Comparison of ENCODE assay signal across 14 cellular contexts in the genomic region with DNA sequence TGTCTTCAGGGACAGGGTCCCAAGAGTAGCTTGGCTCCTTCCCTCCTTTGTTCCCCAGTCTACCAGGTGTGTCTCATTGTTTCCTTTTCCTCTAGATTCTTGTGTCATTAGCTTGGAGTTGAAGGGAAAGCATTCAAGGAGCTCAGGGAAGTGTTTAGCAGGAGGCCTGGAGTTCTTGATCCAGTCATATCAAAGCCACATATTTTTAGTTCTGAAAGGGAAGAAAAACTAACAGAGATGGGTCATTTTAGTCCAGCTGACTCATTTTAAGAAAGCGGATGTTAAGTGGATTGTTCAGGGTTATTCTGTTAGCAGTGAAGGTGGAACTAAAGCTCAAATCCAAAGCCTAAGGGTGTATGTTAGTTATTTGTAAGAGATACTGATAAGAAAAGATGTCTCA. TPM values are rescaled to one million over a fixed set of nuclear protein-coding genes. Genes with fewer than 3 reads are reported as not detected.
DNase-seq lines count a peak whose midpoint lies in the region; ATAC-seq and TF ChIP-seq lines count a peak whose summit lies in the region.
"Had no signal": no experiment of that assay in that cellular context is flagged by ENCODE, and none has a peak within 500 bp of the region (broad histone marks: within the 10 kb centered on the region; RNA-seq: fewer than 3 reads in every experiment).

No MANE protein-coding gene starts in this region.

- H3K27ac ChIP-seq in cardiac muscle cell (no peak overlapping the region), coronary artery (peak overlapping the region; percentile 62 to 75), mesendoderm (ENCODE audit: low read depth, low read length) (no peak overlapping the region), upper lobe of left lung (peak overlapping the region in 3 of 4 donors; percentile 25 to 68 (median 63))

- H3K9me3 ChIP-seq in cardiac muscle cell (ENCODE audit: low read depth) (no peaks in the 10 kb centered on the region), upper lobe of left lung (no peaks in the 10 kb centered on the region)

- WGBS in mesendoderm (ENCODE audit: extremely low coverage, insufficient coverage, low lambda C conversion rate): no CpG with 5 or more reads among the region's 1 CpG
- 63 to 88% methylated on average over 1 of the region's 1 CpG for WGBS in upper lobe of left lung, 2 donors

- H2BK120ac ChIP-seq in mesendoderm (ENCODE audit: low read depth, low read length): no peak overlapping the region

- DNase-seq in cardiac muscle cell (ENCODE audit: low read depth in 1 of 2, low spot score in 1 of 2) (no peak), cardiac septum (ENCODE audit: low spot score) (no peak), coronary artery (ENCODE audit: low spot score) (no peak), mesendoderm (no peak), upper lobe of left lung (no peak), NCI-H187 treated with DMSO at 0.1 percent for 48 hours (lab: John Stamatoyannopoulos, UW) (no peak), activated gamma-delta T cell treated with Interleukin-2 at 50 U/mL for 16 hours (no peak)
- no peak for DNase-seq in stimulated activated naive CD8-positive, alpha-beta T cell treated with anti-CD3 and anti-CD28 coated beads, Interleukin-15, Interleukin-2, amounts not matched to agents 100 U/mL and 50 U/mL, for 24 hours
- DNase-seq: activated T-cell treated with anti-CD3 and anti-CD28 coated beads, Interleukin-2, amount 50 U/mL, for 72 hours; cortex of kidney; immature natural killer cell; NCI-H1417 treated with DMSO at 0.1 percent for 48 hours; T1000 had no signal

- H3K9ac ChIP-seq in mesendoderm (ENCODE audit: low read length): peak overlapping the region; percentile 69

- no peak overlapping the region for H4K5ac ChIP-seq in mesendoderm (ENCODE audit: low read length)

- no peak for TF ChIP-seq EP300 in upper lobe of left lung (IDR thresholded peaks at IDR 0.05)

- ATAC-seq in upper lobe of left lung (ENCODE audit: low FRiP score in 2 of 2): no peak
- ATAC-seq in stimulated activated naive CD8-positive, alpha-beta T cell treated with anti-CD3 and anti-CD28 coated beads, Interleukin-15, Interleukin-2, amounts not matched to agents 100 U/mL and 50 U/mL, for 24 hours: no peak
- ATAC-seq: activated T-cell treated with anti-CD3 and anti-CD28 coated beads, Interleukin-2, amount 50 U/mL, for 72 hours had no signal

- H4K8ac ChIP-seq in mesendoderm (ENCODE audit: low read depth, low read length): no peak overlapping the region

- no peak overlapping the region for H3K4ac ChIP-seq in mesendoderm (ENCODE audit: low read depth, low read length)

- H3K23ac ChIP-seq in mesendoderm (ENCODE audit: low read length): no peak overlapping the region

- H3K79me2 ChIP-seq in mesendoderm (ENCODE audit: control insufficient read depth, insufficient read depth, low read length): peaks cover 3% of the 10 kb centered on the region

- TF ChIP-seq CTCF in cardiac muscle cell (IDR thresholded peaks at IDR 0.05; ENCODE audit: low read depth, low read length) (no peak), coronary artery (IDR thresholded peaks at IDR 0.05) (no peak), upper lobe of left lung (IDR thresholded peaks at IDR 0.05) (no peak)

- peak overlapping the region; percentile 23 for H3K4me3 ChIP-seq in cardiac muscle cell
- peak overlapping the region; percentile 60 for H3K4me3 ChIP-seq in coronary artery
- H3K4me3 ChIP-seq in mesendoderm (ENCODE audit: low read length): no peak overlapping the region
- peak overlapping the region in 1 of 4 donors; percentile 7 for H3K4me3 ChIP-seq in upper lobe of left lung

- H3K4me2 ChIP-seq in mesendoderm (ENCODE audit: low read length): no peak overlapping the region

- no peaks in the 10 kb centered on the region for H3K27me3 ChIP-seq in cardiac muscle cell
- H3K27me3 ChIP-seq in mesendoderm (ENCODE audit: insufficient read depth, low read length, poor library complexity): no peaks in the 10 kb centered on the region
- no peaks in the 10 kb centered on the region for H3K27me3 ChIP-seq in upper lobe of left lung

- H3K36me3 ChIP-seq in cardiac muscle cell (no peaks in the 10 kb centered on the region), mesendoderm (ENCODE audit: control insufficient read depth, insufficient read depth, low read length) (no peaks in the 10 kb centered on the region), upper lobe of left lung (no peaks in the 10 kb centered on the region)

- H3K4me1 ChIP-seq in cardiac muscle cell (ENCODE audit: low read depth): peaks cover 12% of the 10 kb centered on the region
- peaks cover 3% of the 10 kb centered on the region for H3K4me1 ChIP-seq in mesendoderm (ENCODE audit: control insufficient read depth, low read depth, low read length)
- peaks cover 0 to 24% (median 10%) of the 10 kb centered on the region in 4 donors for H3K4me1 ChIP-seq in upper lobe of left lung

- peaks cover under 1% of the 10 kb centered on the region for H3K79me1 ChIP-seq in mesendoderm (ENCODE audit: low read length)

- no peak overlapping the region for H3K56ac ChIP-seq in mesendoderm (ENCODE audit: low read length)

- H2AK5ac ChIP-seq in mesendoderm (ENCODE audit: low read length): no peak overlapping the region

- H3K18ac ChIP-seq in mesendoderm (ENCODE audit: low read length): no peak overlapping the region

- no peak overlapping the region for H2BK15ac ChIP-seq in mesendoderm (replicated peaks; ENCODE audit: low read depth)

- H2BK5ac ChIP-seq in mesendoderm (ENCODE audit: low read length): no peak overlapping the region

- intact Hi-C loops in cardiac septum (cut with DNase I): no loop called here

- no peak for TF ChIP-seq POLR2A in upper lobe of left lung (IDR thresholded peaks at IDR 0.05)

RNA-seq across cellular contexts. Expression of gene C1orf54, which starts 0.7 kb away (rescaled TPM):
- 9.2 and 11.1 TPM in 2 replicates for total RNA-seq in cardiac muscle cell
- 35.6 and 37.2 TPM in 2 replicates for polyA plus RNA-seq in cardiac muscle cell
- 11.9 TPM for total RNA-seq in cardiac septum
- polyA plus RNA-seq in mesendoderm (2013, experiment 1 of 2): 13.3 TPM
- polyA plus RNA-seq in mesendoderm (2013, experiment 2 of 2): 12.9 TPM
- 10 to 100 TPM in 1 of 6 donors, 1 to 10 TPM in 3, not detected in 2; 3.3 to 13.8 (median 7.3) TPM for total RNA-seq in upper lobe of left lung

RNA-seq across cellular contexts. Expression of gene APH1A, which starts 4.5 kb away (rescaled TPM):
- total RNA-seq in cardiac muscle cell (74.1 and 78.6 TPM in 2 replicates), cardiac septum (57.3 TPM), upper lobe of left lung (100 to 1,000 TPM in 3 of 6 donors, 10 to 100 TPM in 3; 71.2 to 169 (median 101) TPM)
- 29.5 and 35.5 TPM in 2 replicates for polyA plus RNA-seq in cardiac muscle cell
- 55.8 TPM for polyA plus RNA-seq in mesendoderm (2013, experiment 1 of 2)
- 54.2 TPM for polyA plus RNA-seq in mesendoderm (2013, experiment 2 of 2)

RNA-seq across cellular contexts. Expression of gene CIART, which starts 9.0 kb away (rescaled TPM):
- total RNA-seq in cardiac muscle cell (15.4 and 17.7 TPM in 2 replicates), cardiac septum (10.0 TPM), upper lobe of left lung (10 to 100 TPM in 1 of 6 donors, 1 to 10 TPM in 5; 2.7 to 14.7 (median 7.5) TPM)
- 19.0 and 20.6 TPM in 2 replicates for polyA plus RNA-seq in cardiac muscle cell
- polyA plus RNA-seq in mesendoderm (2013, experiment 1 of 2): 2.5 TPM
- 2.0 TPM for polyA plus RNA-seq in mesendoderm (2013, experiment 2 of 2)
- polyA plus RNA-seq: immature natural killer cell had no signal

RNA-seq across cellular contexts. Expression of gene CA14, which starts 15.7 kb away (rescaled TPM):
- 34.8 and 46.1 TPM in 2 replicates for total RNA-seq in cardiac muscle cell
- polyA plus RNA-seq in cardiac muscle cell: 68.2 and 133 TPM in 2 replicates
- total RNA-seq in cardiac septum: 0.51 TPM
- polyA plus RNA-seq in mesendoderm (2013, experiment 1 of 2): 14.7 TPM
- polyA plus RNA-seq in mesendoderm (2013, experiment 2 of 2): 13.5 TPM
- total RNA-seq in upper lobe of left lung: 1 to 10 TPM in 1 of 6 donors, under 1 TPM in 3, not detected in 2; 0.61 to 1.0 (median 0.63) TPM
- total RNA-seq: activated T-cell treated with anti-CD3 and anti-CD28 coated beads, Interleukin-2, amount 50 U/mL, for 72 hours; pulmonary artery endothelial cell had no signal

RNA-seq across cellular contexts. Expression of gene MRPS21, which starts 20.4 kb away (rescaled TPM):
- total RNA-seq in cardiac muscle cell (85.8 and 89.9 TPM in 2 replicates), cardiac septum (67.8 TPM), upper lobe of left lung (10 to 100 TPM; 24.9 to 51.3 (median 38.3) TPM)
- polyA plus RNA-seq in cardiac muscle cell: 126 and 133 TPM in 2 replicates
- 133 TPM for polyA plus RNA-seq in mesendoderm (2013, experiment 1 of 2)
- 132 TPM for polyA plus RNA-seq in mesendoderm (2013, experiment 2 of 2)

Comparison
In these comparisons a context has a peak if more than half of its experiments do, and no peak if none do; other contexts are left out.
1. H3K27ac ChIP-seq: peak in coronary artery (2 of 2) and upper lobe of left lung (3 of 4); none in cardiac muscle cell (single experiment) and mesendoderm (single experiment).